In genomic region chr1:24928631-24929090, GRCh38 we compare ENCODE assay signal across 8 cellular contexts. TPM values are rescaled to one million over a fixed set of nuclear protein-coding genes. Genes with fewer than 3 reads are reported as not detected.
DNase-seq lines count a peak whose midpoint lies in the region; ATAC-seq and TF ChIP-seq lines count a peak whose summit lies in the region.

No MANE protein-coding gene starts in this region.

- H3K4me1 ChIP-seq in heart left ventricle: peaks cover 0 to 58% (median 14%) of the 10 kb centered on the region in 12 donors
- no peaks in the 10 kb centered on the region for H3K4me1 ChIP-seq in right cardiac atrium (ENCODE audit: control insufficient read depth, insufficient read depth, low read length)

- no peaks in the 10 kb centered on the region for H3K9me3 Mint-ChIP-seq in activated CD4-positive, alpha-beta T cell treated with anti-CD3 and anti-CD28 coated beads, Interleukin-2, amount 10 ng/mL, durations not matched to agents 24 days and 14 days
- no peaks in the 10 kb centered on the region for H3K9me3 Mint-ChIP-seq in stimulated activated naive CD8-positive, alpha-beta T cell treated with anti-CD3 and anti-CD28 coated beads, Interleukin-15, Interleukin-2, amounts not matched to agents 100 ng/mL and 50 ng/mL, for 24 hours

- no peak for ATAC-seq in heart left ventricle
- no peak for ATAC-seq in right cardiac atrium
- no peak for ATAC-seq in GM21825 (IDR thresholded peaks at IDR 0.05; ENCODE audit: unreplicated experiment)

- H3K4me1 Mint-ChIP-seq in activated CD4-positive, alpha-beta T cell treated with anti-CD3 and anti-CD28 coated beads, Interleukin-2, amount 10 ng/mL, durations not matched to agents 24 days and 14 days: peaks cover 69% of the 10 kb centered on the region
- peaks cover 79% of the 10 kb centered on the region for H3K4me1 Mint-ChIP-seq in stimulated activated naive CD8-positive, alpha-beta T cell treated with anti-CD3 and anti-CD28 coated beads, Interleukin-15, Interleukin-2, amounts not matched to agents 100 ng/mL and 50 ng/mL, for 24 hours (ENCODE audit: low read depth)

- peaks cover 61% of the 10 kb centered on the region for H3K36me3 Mint-ChIP-seq in activated CD4-positive, alpha-beta T cell treated with anti-CD3 and anti-CD28 coated beads, Interleukin-2, amount 10 ng/mL, durations not matched to agents 24 days and 14 days (ENCODE audit: low read depth)
- H3K36me3 Mint-ChIP-seq in stimulated activated naive CD8-positive, alpha-beta T cell treated with anti-CD3 and anti-CD28 coated beads, Interleukin-15, Interleukin-2, amounts not matched to agents 100 ng/mL and 50 ng/mL, for 24 hours (ENCODE audit: low read depth): peaks cover 72% of the 10 kb centered on the region

- no peak for TF ChIP-seq CTCF in heart left ventricle (IDR thresholded peaks at IDR 0.05)

- H3K4me3 ChIP-seq in heart left ventricle (peak overlapping the region in 11 of 12 donors; percentile 18 to 71 (median 38)), right cardiac atrium (ENCODE audit: low read length) (peak overlapping the region; percentile 6)

- no peaks in the 10 kb centered on the region for H3K9me3 ChIP-seq in heart left ventricle
- H3K9me3 ChIP-seq in right cardiac atrium (ENCODE audit: control insufficient read depth, low read length): no peaks in the 10 kb centered on the region

- intact Hi-C loops in heart left ventricle (cut with DNase I) (loop anchor here in 1 of 10 donors (5.0 kb wide), 1 partner anchor 269 kb away; no protein-coding TSS in a partner anchor), cardiac septum (cut with DNase I) (no loop called here), right cardiac atrium (cut with DNase I) (no loop called here)
- intact Hi-C loops in activated CD4-positive, alpha-beta T cell treated with anti-CD3 and anti-CD28 coated beads, Interleukin-2, amount 10 ng/mL, durations not matched to agents 24 days and 14 days (cut with micrococcal nuclease): loop anchor here (1.0 to 10.0 kb wide), 3 partner anchors 109 to 306 kb away; partner anchors contain the start of genes SRRM1 and SYF2

- no peak for TF ChIP-seq POLR2A in heart left ventricle (IDR thresholded peaks at IDR 0.05)

- no peak for DNase-seq in heart left ventricle
- no peak for DNase-seq in cardiac septum (ENCODE audit: low spot score)
- peak; percentile 85 for DNase-seq in activated CD4-positive, alpha-beta T cell treated with anti-CD3 and anti-CD28 coated beads, Interleukin-2, amount 10 ng/mL, durations not matched to agents 24 days and 14 days
- DNase-seq in right cardiac atrium: no peak
- DNase-seq in NCI-H510A (lab: John Stamatoyannopoulos, UW): no peak
- no peak for DNase-seq in NCI-H1436 treated with DMSO at 0.1 percent for 48 hours (lab: John Stamatoyannopoulos, UW)

- peak overlapping the region; percentile 96 for H3K4me3 Mint-ChIP-seq in activated CD4-positive, alpha-beta T cell treated with anti-CD3 and anti-CD28 coated beads, Interleukin-2, amount 10 ng/mL, durations not matched to agents 24 days and 14 days
- H3K4me3 Mint-ChIP-seq in stimulated activated naive CD8-positive, alpha-beta T cell treated with anti-CD3 and anti-CD28 coated beads, Interleukin-15, Interleukin-2, amounts not matched to agents 100 ng/mL and 50 ng/mL, for 24 hours: peak overlapping the region; percentile 89

- H3K27me3 ChIP-seq in heart left ventricle (peaks cover 67 to 98% (median 85%) of the 10 kb centered on the region in 9 donors), right cardiac atrium (ENCODE audit: control insufficient read depth, insufficient read depth) (no peaks in the 10 kb centered on the region)

- WGBS in heart left ventricle, 4 donors: 3 to 8% (median 6%) methylated on average over 17 to 24 of the region's 24 CpGs
- WGBS in right cardiac atrium: 3% methylated on average over 24 of the region's 24 CpGs

- H3K27me3 Mint-ChIP-seq in activated CD4-positive, alpha-beta T cell treated with anti-CD3 and anti-CD28 coated beads, Interleukin-2, amount 10 ng/mL, durations not matched to agents 24 days and 14 days: peaks cover 2% of the 10 kb centered on the region
- no peaks in the 10 kb centered on the region for H3K27me3 Mint-ChIP-seq in stimulated activated naive CD8-positive, alpha-beta T cell treated with anti-CD3 and anti-CD28 coated beads, Interleukin-15, Interleukin-2, amounts not matched to agents 100 ng/mL and 50 ng/mL, for 24 hours

- H3K27ac ChIP-seq in heart left ventricle (peak overlapping the region in 2 of 12 donors; percentile 41 to 90), right cardiac atrium (ENCODE audit: low read length) (no peak overlapping the region)

- peak overlapping the region; percentile 92 for H3K27ac Mint-ChIP-seq in activated CD4-positive, alpha-beta T cell treated with anti-CD3 and anti-CD28 coated beads, Interleukin-2, amount 10 ng/mL, durations not matched to agents 24 days and 14 days
- H3K27ac Mint-ChIP-seq in stimulated activated naive CD8-positive, alpha-beta T cell treated with anti-CD3 and anti-CD28 coated beads, Interleukin-15, Interleukin-2, amounts not matched to agents 100 ng/mL and 50 ng/mL, for 24 hours: peak overlapping the region; percentile 93

- H3K36me3 ChIP-seq in heart left ventricle: no peaks in the 10 kb centered on the region

RNA-seq across cellular contexts. Expression of gene RUNX3, which starts 1.4 kb away (rescaled TPM):
- 1 to 10 TPM in 3 of 9 donors, under 1 TPM in 6; 0.21 to 8.7 (median 0.65) TPM for total RNA-seq in heart left ventricle
- under 1 TPM; 0.35 to 0.38 TPM for polyA plus RNA-seq in heart left ventricle
- 0.51 TPM for total RNA-seq in cardiac septum
- 110 and 112 TPM in 2 replicates for total RNA-seq in activated CD4-positive, alpha-beta T cell treated with anti-CD3 and anti-CD28 coated beads, Interleukin-2, amount 10 ng/mL, durations not matched to agents 24 days and 14 days
- 1 to 10 TPM in 2 of 4 donors, under 1 TPM in 2; 0.79 to 1.8 (median 0.96) TPM for total RNA-seq in right cardiac atrium
- 0.34 TPM for polyA plus RNA-seq in right cardiac atrium

Comparison
In these comparisons a context has a peak if more than half of its experiments do, and no peak if none do; other contexts are left out.
1. RNA of gene RUNX3, which starts 1.4 kb away (total RNA-seq): 110 to 112 TPM in activated CD4-positive, alpha-beta T cell treated with anti-CD3 and anti-CD28 coated beads, Interleukin-2, amount 10 ng/mL, durations not matched to agents 24 days and 14 days; 0.79 to 1.8 TPM in right cardiac atrium, 0.21 to 8.7 TPM in heart left ventricle and 0.51 TPM in cardiac septum (single experiment); every median in the first group is over 10 times any median in the second.